14 cellular contexts compared by ENCODE assay signal in the genomic region with DNA sequence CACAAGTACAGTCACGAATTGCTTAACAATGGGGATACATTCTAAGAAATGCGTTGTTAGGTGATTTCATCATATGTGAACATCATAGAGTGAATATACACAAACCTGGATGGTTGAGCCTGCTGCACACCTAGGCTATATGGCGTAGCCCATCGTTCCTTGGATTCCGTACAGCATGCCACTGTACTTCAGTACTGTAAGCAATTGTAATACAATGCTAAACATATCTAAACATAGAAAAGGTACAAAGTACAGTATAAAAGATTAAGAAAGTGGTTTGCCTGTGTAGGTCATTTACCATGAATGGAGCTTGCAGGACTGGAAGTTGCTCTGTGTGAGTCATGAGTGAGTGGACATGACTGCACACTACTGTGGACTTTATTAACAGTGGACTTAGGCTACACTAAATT.
DNase-seq lines count a peak whose midpoint lies in the region; ATAC-seq and TF ChIP-seq lines count a peak whose summit lies in the region.
"Had no signal": no experiment of that assay in that cellular context is flagged by ENCODE, and none has a peak within 500 bp of the region (broad histone marks: within the 10 kb centered on the region; RNA-seq: fewer than 3 reads in every experiment).

No MANE protein-coding gene starts in this region.

- H3K27me3 Mint-ChIP-seq in CD14-positive monocyte (ENCODE audit: low read depth in 3 of 3) = peaks cover 0 to 2% (median 0%) of the 10 kb centered on the region in 3 donors
- peaks cover 9% of the 10 kb centered on the region for H3K27me3 Mint-ChIP-seq in stimulated activated naive CD8-positive, alpha-beta T cell treated with anti-CD3 and anti-CD28 coated beads, Interleukin-15, amount 100 ng/mL, for 72 hours
- H3K27me3 Mint-ChIP-seq: CD4-positive, alpha-beta T cell had no signal

- peak; percentile 72 for DNase-seq in CD14-positive monocyte (ENCODE audit: low spot score)
- peak; percentile 61 for DNase-seq in MG63
- DNase-seq in cardiac fibroblast (ENCODE audit: low read depth in 2 of 2) = peak; percentile 50 to 88
- DNase-seq in mucosa of descending colon = peak in 1 of 3 donors; percentile 60
- DNase-seq in OCI-M1 (lab: John Stamatoyannopoulos, UW) = no peak
- DNase-seq in stimulated activated naive CD8-positive, alpha-beta T cell treated with anti-CD3 and anti-CD28 coated beads, Interleukin-15, amount 100 ng/mL, for 72 hours = no peak
- DNase-seq in stimulated activated CD4-positive, alpha-beta T cell treated with anti-CD3 and anti-CD28 coated beads, Interleukin-2, amount 100 ng/mL, for 24 hours = no peak
- no peak for DNase-seq in NCI-H1048 (lab: John Stamatoyannopoulos, UW)
- DNase-seq: activated CD4-positive, alpha-beta T cell treated with anti-CD3 and anti-CD28 coated beads, Interleukin-2, amount 50 U/mL, for 4 hours; CD4-positive, alpha-beta T cell; kidney; MV-4-11; ovary had no signal

- TF ChIP-seq CTCF in CD14-positive monocyte (IDR thresholded peaks at IDR 0.05) = no peak
- TF ChIP-seq CTCF in cardiac fibroblast (IDR thresholded peaks at IDR 0.05; ENCODE audit: low read depth, low read length) = no peak
- no peak for TF ChIP-seq CTCF in mucosa of descending colon (IDR thresholded peaks at IDR 0.05)

- no peaks in the 10 kb centered on the region for H3K36me3 ChIP-seq in MG63
- no peaks in the 10 kb centered on the region for H3K36me3 ChIP-seq in mucosa of descending colon (ENCODE audit: low read depth)
- H3K36me3 ChIP-seq: ovary had no signal

- H3K4me3 Mint-ChIP-seq in CD14-positive monocyte = no peak overlapping the region
- no peak overlapping the region for H3K4me3 Mint-ChIP-seq in stimulated activated naive CD8-positive, alpha-beta T cell treated with anti-CD3 and anti-CD28 coated beads, Interleukin-15, amount 100 ng/mL, for 72 hours
- H3K4me3 Mint-ChIP-seq: activated naive CD8-positive, alpha-beta T cell; CD4-positive, alpha-beta T cell had no signal

- peaks cover 0 to 5% of the 10 kb centered on the region in 2 donors for H3K36me3 Mint-ChIP-seq in CD14-positive monocyte
- H3K36me3 Mint-ChIP-seq: activated naive CD8-positive, alpha-beta T cell had no signal

- no peak overlapping the region for H3K4me3 ChIP-seq in MG63
- no peak overlapping the region for H3K4me3 ChIP-seq in cardiac fibroblast (replicated peaks in 1 of 2; ENCODE audit: low read depth in 2 of 2, low read length in 2 of 2)
- no peak overlapping the region for H3K4me3 ChIP-seq in mucosa of descending colon
- H3K4me3 ChIP-seq: ovary had no signal

- H3K9me3 ChIP-seq in MG63 = no peaks in the 10 kb centered on the region
- H3K9me3 ChIP-seq in mucosa of descending colon = no peaks in the 10 kb centered on the region
- H3K9me3 ChIP-seq: ovary had no signal

- no peaks in the 10 kb centered on the region for H3K27me3 ChIP-seq in MG63
- H3K27me3 ChIP-seq: ovary had no signal

- peak; percentile 86 for ATAC-seq in mucosa of descending colon
- ATAC-seq in stimulated activated naive CD8-positive, alpha-beta T cell treated with anti-CD3 and anti-CD28 coated beads, Interleukin-15, amount 100 ng/mL, for 72 hours = no peak

- peak overlapping the region; percentile 80 to 93 (median 88) for H3K27ac Mint-ChIP-seq in CD14-positive monocyte
- no peak overlapping the region for H3K27ac Mint-ChIP-seq in stimulated activated naive CD8-positive, alpha-beta T cell treated with anti-CD3 and anti-CD28 coated beads, Interleukin-15, amount 100 ng/mL, for 72 hours
- H3K27ac Mint-ChIP-seq: activated naive CD8-positive, alpha-beta T cell; CD4-positive, alpha-beta T cell had no signal

- peaks cover 9% of the 10 kb centered on the region for H3K4me1 ChIP-seq in mucosa of descending colon (ENCODE audit: low read depth)

- peaks cover 0 to 2% (median 0%) of the 10 kb centered on the region in 7 donors for H3K9me3 Mint-ChIP-seq in CD14-positive monocyte
- H3K9me3 Mint-ChIP-seq in stimulated activated naive CD8-positive, alpha-beta T cell treated with anti-CD3 and anti-CD28 coated beads, Interleukin-15, amount 100 ng/mL, for 72 hours = no peaks in the 10 kb centered on the region
- H3K9me3 Mint-ChIP-seq: CD4-positive, alpha-beta T cell had no signal

- intact Hi-C loops in CD14-positive monocyte (cut with micrococcal nuclease) = no loop called here
- intact Hi-C loops in mucosa of descending colon (cut with DNase I, micrococcal nuclease) = no loop called here

- peaks cover 92% of the 10 kb centered on the region for H3K4me1 Mint-ChIP-seq in CD14-positive monocyte
- H3K4me1 Mint-ChIP-seq in stimulated activated naive CD8-positive, alpha-beta T cell treated with anti-CD3 and anti-CD28 coated beads, Interleukin-15, amount 100 ng/mL, for 72 hours = peaks cover 13% of the 10 kb centered on the region

Comparison
In these comparisons a context has a peak if more than half of its experiments do, and no peak if none do; other contexts are left out.
1. DNase-seq: peak in CD14-positive monocyte (single experiment), MG63 (single experiment) and cardiac fibroblast (2 of 2); none in OCI-M1 (single experiment), stimulated activated naive CD8-positive, alpha-beta T cell treated with anti-CD3 and anti-CD28 coated beads, Interleukin-15, amount 100 ng/mL, for 72 hours (0 of 2), stimulated activated CD4-positive, alpha-beta T cell treated with anti-CD3 and anti-CD28 coated beads, Interleukin-2, amount 100 ng/mL, for 24 hours (0 of 2) and NCI-H1048 (single experiment).
2. H3K27ac Mint-ChIP-seq: peak in CD14-positive monocyte (7 of 7); none in stimulated activated naive CD8-positive, alpha-beta T cell treated with anti-CD3 and anti-CD28 coated beads, Interleukin-15, amount 100 ng/mL, for 72 hours (0 of 2).